Comparison of ENCODE assay signal across 36 cellular contexts in the genomic region with DNA sequence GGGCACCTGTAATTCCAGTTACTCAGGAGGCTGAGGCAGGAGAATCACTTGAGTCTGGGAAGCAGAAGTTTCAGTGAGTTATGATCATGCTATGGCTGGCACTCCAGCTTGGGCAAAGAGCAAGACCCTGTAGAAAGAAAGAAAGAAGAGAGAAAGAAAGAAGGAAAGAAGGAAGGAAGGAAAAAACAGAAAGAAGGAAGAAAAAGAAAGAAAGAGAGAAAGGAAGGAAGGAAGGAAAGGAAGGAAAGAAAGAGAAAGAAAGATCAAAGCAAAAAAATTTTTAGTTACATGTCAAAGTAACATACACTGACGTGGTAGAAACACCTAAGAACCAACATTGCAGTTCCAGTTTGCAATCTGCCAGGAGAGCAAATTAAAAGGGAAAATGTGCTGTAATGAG.
"Had no signal": no experiment of that assay in that cellular context is flagged by ENCODE, and none has a peak within 500 bp of the region (broad histone marks: within the 10 kb centered on the region; RNA-seq: fewer than 3 reads in every experiment).

No MANE protein-coding gene starts in this region.

- H3K27me3 ChIP-seq: ascending aorta, cardiac muscle cell had no signal

- H3K27ac Mint-ChIP-seq: activated B cell treated with CpG ODN at 0.5 μM for 24 hours; activated CD4-positive, alpha-beta memory T cell treated with anti-CD3 and anti-CD28 coated beads for 36 hours; activated CD4-positive, alpha-beta T cell treated with anti-CD3 and anti-CD28 coated beads, Interleukin-2, amount 10 ng/mL, durations not matched to agents 24 days and 14 days; activated CD8-positive, alpha-beta memory T cell treated with anti-CD3 and anti-CD28 coated beads, Interleukin-2, amount 10 ng/mL, durations not matched to agents 7 days and 5 days; activated CD8-positive, alpha-beta T cell treated with anti-CD3 and anti-CD28 coated beads for 36 hours; activated naive CD4-positive, alpha-beta T cell treated with anti-CD3 and anti-CD28 coated beads, Interleukin-2, amount 10 ng/mL, durations not matched to agents 7 days and 5 days; activated naive CD4-positive, alpha-beta T cell treated with anti-CD3 and anti-CD28 coated beads, Interleukin-2, amount 50 U/mL, for 24 hours; activated naive CD8-positive, alpha-beta T cell; activated naive CD8-positive, alpha-beta T cell treated with anti-CD3 and anti-CD28 coated beads, Interleukin-2, amount 10 ng/mL, durations not matched to agents 7 days and 5 days; activated naive CD8-positive, alpha-beta T cell treated with anti-CD3 and anti-CD28 coated beads, Interleukin-2, amount 50 U/mL, for 24 hours; activated T-cell treated with anti-CD3 and anti-CD28 coated beads, Interleukin-2, amount 50 U/mL, for 24 hours; activated T-helper 2 cell treated with anti-CD3 and anti-CD28 coated beads, Interferon-gamma antibody, Interleukin-2, Interleukin-4, amounts not matched to agents 10 μg/mL and 5 μg/mL and 100 μg/mL, durations not matched to agents 14 hours and 24 hours and 36 hours; T-helper 2 cell treated with Interferon-gamma antibody and Interleukin-4, amounts not matched to agents 5 μg/mL and 100 μg/mL, for 36 hours had no signal

- H3K36me3 ChIP-seq: ascending aorta, cardiac muscle cell had no signal

- H3K36me3 Mint-ChIP-seq: activated CD4-positive, alpha-beta memory T cell treated with anti-CD3 and anti-CD28 coated beads for 36 hours; activated CD8-positive, alpha-beta memory T cell treated with anti-CD3 and anti-CD28 coated beads, Interleukin-2, amount 10 ng/mL, durations not matched to agents 7 days and 5 days; activated naive CD4-positive, alpha-beta T cell treated with anti-CD3 and anti-CD28 coated beads, Interleukin-2, amount 10 ng/mL, durations not matched to agents 7 days and 5 days; activated naive CD4-positive, alpha-beta T cell treated with anti-CD3 and anti-CD28 coated beads, Interleukin-2, amount 50 U/mL, for 24 hours; activated naive CD8-positive, alpha-beta T cell; activated naive CD8-positive, alpha-beta T cell treated with anti-CD3 and anti-CD28 coated beads, Interleukin-2, amount 10 ng/mL, durations not matched to agents 7 days and 5 days; brain had no signal

- H3K4me3 Mint-ChIP-seq: activated B cell treated with CpG ODN at 0.5 μM for 24 hours; activated CD4-positive, alpha-beta memory T cell treated with anti-CD3 and anti-CD28 coated beads for 36 hours; activated CD4-positive, alpha-beta T cell treated with anti-CD3 and anti-CD28 coated beads, Interleukin-2, amount 10 ng/mL, durations not matched to agents 24 days and 14 days; activated CD8-positive, alpha-beta memory T cell treated with anti-CD3 and anti-CD28 coated beads, Interleukin-2, amount 10 ng/mL, durations not matched to agents 7 days and 5 days; activated CD8-positive, alpha-beta T cell treated with anti-CD3 and anti-CD28 coated beads for 36 hours; activated naive CD4-positive, alpha-beta T cell treated with anti-CD3 and anti-CD28 coated beads, Interleukin-2, amount 10 ng/mL, durations not matched to agents 7 days and 5 days; activated naive CD4-positive, alpha-beta T cell treated with anti-CD3 and anti-CD28 coated beads, Interleukin-2, amount 50 U/mL, for 24 hours; activated naive CD8-positive, alpha-beta T cell; activated naive CD8-positive, alpha-beta T cell treated with anti-CD3 and anti-CD28 coated beads, Interleukin-2, amount 10 ng/mL, durations not matched to agents 7 days and 5 days; activated naive CD8-positive, alpha-beta T cell treated with anti-CD3 and anti-CD28 coated beads, Interleukin-2, amount 50 U/mL, for 24 hours; activated T-cell treated with anti-CD3 and anti-CD28 coated beads, Interleukin-2, amount 50 U/mL, for 24 hours; brain; central memory CD8-positive, alpha-beta T cell; T-helper 2 cell treated with Interferon-gamma antibody and Interleukin-4, amounts not matched to agents 5 μg/mL and 100 μg/mL, for 36 hours had no signal

- FAIRE-seq: bronchial epithelial cell, TTC549 had no signal

- H3K27ac ChIP-seq: ascending aorta, cardiac muscle cell, VCaP had no signal

- H3K4me1 Mint-ChIP-seq: activated B cell treated with CpG ODN at 0.5 μM for 24 hours; activated CD4-positive, alpha-beta T cell treated with anti-CD3 and anti-CD28 coated beads, Interleukin-2, amount 10 ng/mL, durations not matched to agents 24 days and 14 days; activated naive CD4-positive, alpha-beta T cell treated with anti-CD3 and anti-CD28 coated beads, Interleukin-2, amount 10 ng/mL, durations not matched to agents 7 days and 5 days; activated naive CD4-positive, alpha-beta T cell treated with anti-CD3 and anti-CD28 coated beads, Interleukin-2, amount 50 U/mL, for 24 hours; activated naive CD8-positive, alpha-beta T cell treated with anti-CD3 and anti-CD28 coated beads, Interleukin-2, amount 10 ng/mL, durations not matched to agents 7 days and 5 days; activated naive CD8-positive, alpha-beta T cell treated with anti-CD3 and anti-CD28 coated beads, Interleukin-2, amount 50 U/mL, for 24 hours; central memory CD8-positive, alpha-beta T cell had no signal

- H3K9me3 Mint-ChIP-seq: activated B cell treated with CpG ODN at 0.5 μM for 24 hours; activated CD4-positive, alpha-beta memory T cell treated with anti-CD3 and anti-CD28 coated beads for 36 hours; activated CD4-positive, alpha-beta T cell treated with anti-CD3 and anti-CD28 coated beads, Interleukin-2, amount 10 ng/mL, durations not matched to agents 24 days and 14 days; activated CD8-positive, alpha-beta T cell treated with anti-CD3 and anti-CD28 coated beads for 36 hours; activated naive CD4-positive, alpha-beta T cell treated with anti-CD3 and anti-CD28 coated beads, Interleukin-2, amount 10 ng/mL, durations not matched to agents 7 days and 5 days; activated naive CD4-positive, alpha-beta T cell treated with anti-CD3 and anti-CD28 coated beads, Interleukin-2, amount 50 U/mL, for 24 hours; activated naive CD8-positive, alpha-beta T cell treated with anti-CD3 and anti-CD28 coated beads, Interleukin-2, amount 10 ng/mL, durations not matched to agents 7 days and 5 days; activated naive CD8-positive, alpha-beta T cell treated with anti-CD3 and anti-CD28 coated beads, Interleukin-2, amount 50 U/mL, for 24 hours; activated T-cell treated with anti-CD3 and anti-CD28 coated beads, Interleukin-2, amount 50 U/mL, for 24 hours; activated T-helper 2 cell treated with anti-CD3 and anti-CD28 coated beads, Interferon-gamma antibody, Interleukin-2, Interleukin-4, amounts not matched to agents 10 μg/mL and 5 μg/mL and 100 μg/mL, durations not matched to agents 14 hours and 24 hours and 36 hours; central memory CD8-positive, alpha-beta T cell; T-helper 2 cell treated with Interferon-gamma antibody and Interleukin-4, amounts not matched to agents 5 μg/mL and 100 μg/mL, for 36 hours had no signal

- DNase-seq: activated B cell treated with CpG ODN at 0.5 μM for 24 hours; activated CD4-positive, alpha-beta memory T cell treated with anti-CD3 and anti-CD28 coated beads for 36 hours; activated CD4-positive, alpha-beta T cell treated with anti-CD3 and anti-CD28 coated beads for 4 hours; activated CD4-positive, alpha-beta T cell treated with anti-CD3 and anti-CD28 coated beads, Interleukin-2, amount 10 ng/mL, durations not matched to agents 24 days and 14 days; activated CD4-positive, alpha-beta T cell treated with anti-CD3 and anti-CD28 coated beads, Interleukin-2, amount 50 U/mL, for 1 hour; activated CD4-positive, alpha-beta T cell treated with anti-CD3 and anti-CD28 coated beads, Interleukin-2, amount 50 U/mL, for 4 hours; activated CD4-positive, CD25-positive, alpha-beta regulatory T cell treated with anti-CD3 and anti-CD28 coated beads, Interleukin-2, amount 50 U/mL, for 72 hours; activated CD8-positive, alpha-beta memory T cell treated with anti-CD3 and anti-CD28 coated beads for 24 hours; activated CD8-positive, alpha-beta memory T cell treated with anti-CD3 and anti-CD28 coated beads, Interleukin-2, amount 10 ng/mL, durations not matched to agents 7 days and 5 days; activated CD8-positive, alpha-beta memory T cell treated with anti-CD3 and anti-CD28 coated beads, Interleukin-2, amount 50 U/mL, for 48 hours; activated CD8-positive, alpha-beta T cell treated with anti-CD3 and anti-CD28 coated beads for 36 hours; activated effector memory CD4-positive, alpha-beta T cell treated with Interleukin-2 at 50 U/mL for 16 hours; activated gamma-delta T cell; activated naive CD4-positive, alpha-beta T cell treated with anti-CD3 and anti-CD28 coated beads, Interleukin-2, amount 10 ng/mL, durations not matched to agents 7 days and 5 days; activated naive CD4-positive, alpha-beta T cell treated with Interleukin-2 at 50 U/mL for 16 hours; activated naive CD8-positive, alpha-beta T cell treated with anti-CD3 and anti-CD28 coated beads, Interleukin-2, amount 10 ng/mL, durations not matched to agents 7 days and 5 days; activated naive CD8-positive, alpha-beta T cell treated with anti-CD3 and anti-CD28 coated beads, Interleukin-2, amount 50 U/mL, for 24 hours; activated T-cell treated with anti-CD3 and anti-CD28 coated beads, Interleukin-2, amount 50 U/mL, for 24 hours; activated T-cell treated with anti-CD3 and anti-CD28 coated beads, Interleukin-2, amount 50 U/mL, for 48 hours; amygdala; anterior cingulate cortex; caudate nucleus; cerebellar nuclear complex; T-helper 2 cell; T-helper 9 cell had no signal

- ATAC-seq: activated CD8-positive, alpha-beta memory T cell treated with anti-CD3 and anti-CD28 coated beads, Interleukin-2, amount 10 ng/mL, durations not matched to agents 7 days and 5 days; activated CD8-positive, alpha-beta T cell treated with anti-CD3 and anti-CD28 coated beads for 36 hours; activated naive CD8-positive, alpha-beta T cell treated with anti-CD3 and anti-CD28 coated beads, Interleukin-2, amount 50 U/mL, for 24 hours had no signal

- H3K27me3 Mint-ChIP-seq: activated B cell treated with CpG ODN at 0.5 μM for 24 hours had no signal

- H3K9me3 ChIP-seq: ascending aorta had no signal

- H3K4me3 ChIP-seq: ascending aorta, cardiac muscle cell had no signal

- H3K4me1 ChIP-seq: ascending aorta had no signal
